In genomic region chr17:48542114-48542955, GRCh38 we compare ENCODE assay signal across 1 cellular context.
TF ChIP-seq lines count a peak whose summit lies in the region.

No MANE protein-coding gene starts in this region.

TF ChIP-seq in HepG2, 621 proteins besides CTCF, POLR2A, EP300 and RAD21:
- TF ChIP-seq EZH2 (conservative IDR thresholded peaks at IDR 0.05; ENCODE audit: low read depth, low read length), result peak; percentile 76
- no peak for TF ChIP-seq IKZF1 (IDR thresholded peaks at IDR 0.05)
